8 cellular contexts compared by ENCODE assay signal in the genomic region with DNA sequence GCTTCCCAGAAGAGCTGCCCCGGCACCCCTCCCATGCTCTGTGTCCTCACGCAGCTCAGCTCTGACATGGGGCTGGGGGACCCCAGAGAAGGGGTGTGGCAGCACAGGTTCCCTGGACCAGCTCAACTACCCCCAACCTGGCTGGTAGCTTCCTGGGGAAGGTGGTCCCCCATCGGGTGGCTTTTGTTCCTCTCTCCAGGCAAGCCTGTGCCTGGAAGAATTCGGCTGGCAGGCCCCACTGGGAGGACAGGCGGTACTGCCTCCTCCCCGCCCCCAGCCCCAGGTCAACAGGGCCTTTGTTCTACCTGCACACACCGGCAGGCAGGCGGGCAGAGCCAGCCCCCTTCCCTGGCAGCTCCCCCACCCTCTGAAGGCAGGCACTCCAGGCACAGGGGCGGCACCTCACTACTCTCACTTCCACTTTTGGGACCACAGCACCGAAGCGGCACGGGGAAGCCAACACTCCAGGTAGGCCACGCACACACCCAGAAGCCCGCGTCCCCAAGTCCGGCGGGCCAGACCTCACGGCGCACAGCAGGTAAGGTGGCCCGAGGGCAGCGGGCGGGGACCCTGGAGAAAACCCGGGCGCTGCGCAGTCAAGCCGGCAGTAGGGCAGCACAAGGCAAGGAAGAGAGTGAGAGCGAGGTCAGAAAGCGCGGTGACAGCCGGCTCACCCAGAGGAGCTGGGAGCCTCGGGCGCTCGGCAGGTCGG. TPM values are rescaled to one million over a fixed set of nuclear protein-coding genes. Genes with fewer than 3 reads are reported as not detected.
A peak's percentile ranks its signal among the peaks of the same experiment; 100 is the strongest.
DNase-seq lines count a peak whose midpoint lies in the region; ATAC-seq and TF ChIP-seq lines count a peak whose summit lies in the region.

No MANE protein-coding gene starts in this region.

- H3K9me3 ChIP-seq in ovary = no peaks in the 10 kb centered on the region

- intact Hi-C loops in ovary (cut with DNase I) = loop anchor here in 1 of 4 donors (10.0 kb wide), 2 partner anchors 143 to 423 kb away; no protein-coding TSS in a partner anchor

- peak; percentile 47 for ATAC-seq in GM21528 (IDR thresholded peaks at IDR 0.05; ENCODE audit: low FRiP score, unreplicated experiment)

- DNase-seq in GM12864 (ENCODE audit: low read depth) = peak; percentile 22
- peak; percentile 36 to 38 for DNase-seq in activated CD4-positive, alpha-beta T cell treated with anti-CD3 and anti-CD28 coated beads, Interleukin-2, amount 50 U/mL, for 48 hours
- DNase-seq in fibroblast of villous mesenchyme (ENCODE audit: low read depth) = no peak
- peak; percentile 21 to 55 (median 40) for DNase-seq in ovary
- no peak for DNase-seq in NK-92 (lab: John Stamatoyannopoulos, UW; ENCODE audit: unreplicated experiment)
- DNase-seq in SHP77 (lab: John Stamatoyannopoulos, UW) = no peak

- H3K27ac ChIP-seq in ovary = peak overlapping the region in 1 of 2 donors; percentile 1

- WGBS in ovary, 3 donors = 1 to 3% (median 2%) methylated on average over 33 to 34 of the region's 34 CpGs

- peaks cover 20% of the 10 kb centered on the region for H3K4me1 ChIP-seq in ovary (ENCODE audit: insufficient read depth)

- peak overlapping the region; percentile 53 to 90 (median 83) for H3K27ac Mint-ChIP-seq in IgD-negative memory B cell

- TF ChIP-seq CTCF in GM12864 (IDR thresholded peaks at IDR 0.05; ENCODE audit: low read depth, low read length, missing control alignments) = no peak
- no peak for TF ChIP-seq CTCF in fibroblast of villous mesenchyme (IDR thresholded peaks at IDR 0.05; ENCODE audit: insufficient read depth, low read depth, low read length)
- no peak for TF ChIP-seq CTCF in ovary (IDR thresholded peaks at IDR 0.05)

- TF ChIP-seq EP300 in ovary (IDR thresholded peaks at IDR 0.05) = no peak

- H3K4me3 ChIP-seq in GM12864 (ENCODE audit: low read depth, low read length) = peak overlapping the region; percentile 75
- H3K4me3 ChIP-seq in fibroblast of villous mesenchyme (ENCODE audit: low read depth, low read length) = peak overlapping the region; percentile 82
- peak overlapping the region; percentile 87 for H3K4me3 ChIP-seq in ovary

- no peaks in the 10 kb centered on the region for H3K27me3 Mint-ChIP-seq in IgD-negative memory B cell

- H3K27me3 ChIP-seq in ovary = no peaks in the 10 kb centered on the region

- no peak for TF ChIP-seq POLR2A in ovary (IDR thresholded peaks at IDR 0.05)

- H3K9me3 Mint-ChIP-seq in IgD-negative memory B cell = no peaks in the 10 kb centered on the region

- H3K4me1 Mint-ChIP-seq in IgD-negative memory B cell = peaks cover 14 to 32% (median 18%) of the 10 kb centered on the region in 3 donors

- H3K4me3 Mint-ChIP-seq in IgD-negative memory B cell = peak overlapping the region; percentile 91 to 97 (median 95)

- H3K36me3 ChIP-seq in ovary = no peaks in the 10 kb centered on the region

- H3K36me3 Mint-ChIP-seq in IgD-negative memory B cell = no peaks in the 10 kb centered on the region

RNA-seq across cellular contexts. Expression of a gene that starts 1.3 kb away (rescaled TPM):
- 4.3 TPM for polyA plus RNA-seq in IgD-negative memory B cell
- 17.1 and 19.9 TPM in 2 replicates for total RNA-seq in fibroblast of villous mesenchyme
- 10 to 100 TPM; 23.7 to 62.5 (median 48.0) TPM for total RNA-seq in ovary
- polyA plus RNA-seq in ovary = 10 to 100 TPM; 12.9 to 45.3 TPM

Comparison
In these comparisons a context has a peak if more than half of its experiments do, and no peak if none do; other contexts are left out.
1. DNase-seq: peak in GM12864 (single experiment), activated CD4-positive, alpha-beta T cell treated with anti-CD3 and anti-CD28 coated beads, Interleukin-2, amount 50 U/mL, for 48 hours (2 of 2) and ovary (5 of 5); none in fibroblast of villous mesenchyme (single experiment), NK-92 (single experiment) and SHP77 (0 of 2).
2. Peak in every context shown above with its lines, with median percentiles within 50 percentile points of each other: H3K4me3 ChIP-seq.